In genomic region chr2:96872591-96873349, GRCh38 we compare ENCODE assay signal across 18 cellular contexts. TPM values are rescaled to one million over a fixed set of nuclear protein-coding genes. Genes with fewer than 3 reads are reported as not detected.
DNase-seq lines count a peak whose midpoint lies in the region; ATAC-seq and TF ChIP-seq lines count a peak whose summit lies in the region.
"Had no signal": no experiment of that assay in that cellular context is flagged by ENCODE, and none has a peak within 500 bp of the region (broad histone marks: within the 10 kb centered on the region; RNA-seq: fewer than 3 reads in every experiment).

No MANE protein-coding gene starts in this region.

- H3K4me3 Mint-ChIP-seq in mesothelial cell of epicardium, result peak overlapping the region; percentile 17
- H3K4me3 Mint-ChIP-seq in type B pancreatic cell, result peak overlapping the region; percentile 28
- H3K4me3 Mint-ChIP-seq: HFFc6 had no signal

- TF ChIP-seq CTCF in cardiac muscle cell (IDR thresholded peaks at IDR 0.05; ENCODE audit: low read depth, low read length), result no peak
- TF ChIP-seq CTCF in choroid plexus epithelial cell (conservative IDR thresholded peaks at IDR 0.05; ENCODE audit: low read depth, low read length), result no peak
- TF ChIP-seq CTCF in mesothelial cell of epicardium (IDR thresholded peaks at IDR 0.05; ENCODE audit: unreplicated experiment), result no peak
- TF ChIP-seq CTCF in type B pancreatic cell (conservative IDR thresholded peaks at IDR 0.05), result no peak

- peak overlapping the region; percentile 94 for H3K27ac Mint-ChIP-seq in mesothelial cell of epicardium
- peak overlapping the region; percentile 67 for H3K27ac Mint-ChIP-seq in type B pancreatic cell
- H3K27ac Mint-ChIP-seq: HFFc6 had no signal

- no peaks in the 10 kb centered on the region for H3K27me3 ChIP-seq in cardiac muscle cell

- peaks cover 56% of the 10 kb centered on the region for H3K4me1 Mint-ChIP-seq in mesothelial cell of epicardium
- H3K4me1 Mint-ChIP-seq in type B pancreatic cell (ENCODE audit: unreplicated experiment), result peaks cover 34% of the 10 kb centered on the region

- H3K36me3 ChIP-seq in cardiac muscle cell, result no peaks in the 10 kb centered on the region

- H3K4me1 ChIP-seq in cardiac muscle cell (ENCODE audit: low read depth), result peaks cover 10% of the 10 kb centered on the region

- no peaks in the 10 kb centered on the region for H3K9me3 ChIP-seq in cardiac muscle cell (ENCODE audit: low read depth)

- DNase-seq in cardiac muscle cell (ENCODE audit: low read depth in 1 of 2, low spot score in 1 of 2) (peak; percentile 43 to 74), left ventricle myocardium superior (no peak), choroid plexus epithelial cell (ENCODE audit: low read depth) (peak; percentile 39), mesothelial cell of epicardium (ENCODE audit: low spot score in 2 of 2, unreplicated experiment in 2 of 2) (no peak), type B pancreatic cell (ENCODE audit: extremely low spot score, unreplicated experiment) (no peak), NCI-H1092 (lab: John Stamatoyannopoulos, UW) (no peak), G401 (ENCODE audit: low spot score) (no peak), A172 (ENCODE audit: low spot score) (no peak)
- DNase-seq: activated CD8-positive, alpha-beta memory T cell treated with anti-CD3 and anti-CD28 coated beads for 24 hours; activated gamma-delta T cell treated with Interleukin-2 at 50 U/mL for 16 hours; cerebellar nuclear complex; DND-41; HFFc6; naive B cell; NCI-H1105 treated with DMSO at 0.1 percent for 48 hours; NCI-H510A; T1000 had no signal

- no peak overlapping the region for H3K27ac ChIP-seq in cardiac muscle cell

- in situ Hi-C loops in G401 (cut with HindIII; ENCODE audit: low sequenced_read_pairs), result no loop called here

- H3K9me3 Mint-ChIP-seq in mesothelial cell of epicardium, result no peaks in the 10 kb centered on the region
- no peaks in the 10 kb centered on the region for H3K9me3 Mint-ChIP-seq in type B pancreatic cell
- H3K9me3 Mint-ChIP-seq: HFFc6, naive B cell had no signal

- intact Hi-C loops in left ventricle myocardium superior (cut with micrococcal nuclease), result loop anchor here (5.0 kb wide), 1 partner anchor 35 kb away; no protein-coding TSS in a partner anchor

- no peaks in the 10 kb centered on the region for H3K36me3 Mint-ChIP-seq in mesothelial cell of epicardium
- H3K36me3 Mint-ChIP-seq in type B pancreatic cell, result no peaks in the 10 kb centered on the region
- H3K36me3 Mint-ChIP-seq: naive B cell had no signal

- ATAC-seq in left ventricle myocardium superior, result no peak
- ATAC-seq: esophagus mucosa had no signal

- H3K4me3 ChIP-seq in cardiac muscle cell, result no peak overlapping the region
- H3K4me3 ChIP-seq in choroid plexus epithelial cell (ENCODE audit: low read depth, low read length), result no peak overlapping the region

- H3K27me3 Mint-ChIP-seq in mesothelial cell of epicardium (ENCODE audit: low read depth) (no peaks in the 10 kb centered on the region), type B pancreatic cell (no peaks in the 10 kb centered on the region)

RNA-seq across cellular contexts. Expression of gene SEMA4C, which starts 2.9 kb away (rescaled TPM):
- 45.7 and 53.6 TPM in 2 replicates for total RNA-seq in cardiac muscle cell
- 27.9 and 31.1 TPM in 2 replicates for polyA plus RNA-seq in cardiac muscle cell
- total RNA-seq in left ventricle myocardium superior, result 17.0 TPM
- 98.6 to 103 TPM (median 102 TPM) in 3 replicates for total RNA-seq in mesothelial cell of epicardium
- 45.5 and 58.1 TPM in 2 replicates for total RNA-seq in type B pancreatic cell (ENCODE audit: low replicate concordance)
- total RNA-seq in G401 (2014; rRNA removed; shearing (Covaris generic)), result 37.9 and 40.6 TPM in 2 replicates
- total RNA-seq in A172 (2014; rRNA removed; shearing (Covaris generic)), result 38.4 and 40.1 TPM in 2 replicates

RNA-seq across cellular contexts. Expression of gene ANKRD39, which starts 15.0 kb away (rescaled TPM):
- total RNA-seq in cardiac muscle cell, result 15.4 and 27.8 TPM in 2 replicates
- 32.1 and 32.3 TPM in 2 replicates for polyA plus RNA-seq in cardiac muscle cell
- total RNA-seq in left ventricle myocardium superior, result 16.1 TPM
- total RNA-seq in mesothelial cell of epicardium, result 15.9 to 17.6 TPM (median 17.4 TPM) in 3 replicates
- 16.6 and 17.7 TPM in 2 replicates for total RNA-seq in type B pancreatic cell (ENCODE audit: low replicate concordance)
- 28.4 and 45.2 TPM in 2 replicates for total RNA-seq in G401 (2014; rRNA removed; shearing (Covaris generic))
- 33.5 and 37.9 TPM in 2 replicates for total RNA-seq in A172 (2014; rRNA removed; shearing (Covaris generic))

RNA-seq across cellular contexts. Expression of gene ANKRD23, which starts 28.9 kb away (rescaled TPM):
- total RNA-seq in cardiac muscle cell (4.8 and 11.0 TPM in 2 replicates), left ventricle myocardium superior (5.5 TPM), mesothelial cell of epicardium (10.1 to 12.5 TPM (median 12.5 TPM) in 3 replicates), type B pancreatic cell (ENCODE audit: low replicate concordance) (6.1 and 8.1 TPM in 2 replicates)
- polyA plus RNA-seq in cardiac muscle cell, result 2.5 and 3.3 TPM in 2 replicates
- total RNA-seq in G401 (2014; rRNA removed; shearing (Covaris generic)), result 2.2 and 3.5 TPM in 2 replicates
- 4.2 and 5.7 TPM in 2 replicates for total RNA-seq in A172 (2014; rRNA removed; shearing (Covaris generic))

RNA-seq across cellular contexts. Expression of gene CNNM3, which starts 56.7 kb away (rescaled TPM):
- total RNA-seq in cardiac muscle cell, result 15.2 and 18.9 TPM in 2 replicates
- 37.6 and 46.6 TPM in 2 replicates for polyA plus RNA-seq in cardiac muscle cell
- 16.8 TPM for total RNA-seq in left ventricle myocardium superior
- total RNA-seq in mesothelial cell of epicardium, result 24.9 to 27.5 TPM (median 26.5 TPM) in 3 replicates
- total RNA-seq in type B pancreatic cell (ENCODE audit: low replicate concordance), result 28.3 and 30.8 TPM in 2 replicates
- total RNA-seq in G401 (2014; rRNA removed; shearing (Covaris generic)), result 15.9 and 16.6 TPM in 2 replicates
- 5.5 and 7.1 TPM in 2 replicates for total RNA-seq in A172 (2014; rRNA removed; shearing (Covaris generic))

Comparison
In these comparisons a context has a peak if more than half of its experiments do, and no peak if none do; other contexts are left out.
1. DNase-seq: peak in cardiac muscle cell (2 of 2) and choroid plexus epithelial cell (single experiment); none in left ventricle myocardium superior (single experiment), mesothelial cell of epicardium (0 of 2), type B pancreatic cell (single experiment), NCI-H1092 (single experiment), G401 (single experiment) and A172 (single experiment).